ENCODE assay signal across 18 cellular contexts in genomic region chr11:102615894-102616432, GRCh38. TPM values are rescaled to one million over a fixed set of nuclear protein-coding genes. Genes with fewer than 3 reads are reported as not detected.
"Had no signal": no experiment of that assay in that cellular context is flagged by ENCODE, and none has a peak within 500 bp of the region (broad histone marks: within the 10 kb centered on the region; RNA-seq: fewer than 3 reads in every experiment).

No MANE protein-coding gene starts in this region.

- H3K27ac Mint-ChIP-seq: activated naive CD4-positive, alpha-beta T cell treated with anti-CD3 and anti-CD28 coated beads, Interleukin-2, amount 10 ng/mL, durations not matched to agents 7 days and 5 days; activated T-helper 2 cell treated with anti-CD3 and anti-CD28 coated beads, Interferon-gamma antibody, Interleukin-2, Interleukin-4, amounts not matched to agents 10 μg/mL and 5 μg/mL and 100 μg/mL, durations not matched to agents 14 hours and 24 hours and 36 hours; nephron progenitor cell; progenitor cell of endocrine pancreas had no signal

- H3K9me3 Mint-ChIP-seq: activated naive CD4-positive, alpha-beta T cell treated with anti-CD3 and anti-CD28 coated beads, Interleukin-2, amount 10 ng/mL, durations not matched to agents 7 days and 5 days; activated T-helper 2 cell treated with anti-CD3 and anti-CD28 coated beads, Interferon-gamma antibody, Interleukin-2, Interleukin-4, amounts not matched to agents 10 μg/mL and 5 μg/mL and 100 μg/mL, durations not matched to agents 14 hours and 24 hours and 36 hours; nephron progenitor cell had no signal

- FAIRE-seq: keratinocyte had no signal

- H3K4me2 ChIP-seq: hepatocyte had no signal

- H3K36me3 ChIP-seq: esophagus muscularis mucosa, right atrium auricular region had no signal

- H2AFZ ChIP-seq: hepatocyte had no signal

- H3K36me3 Mint-ChIP-seq: activated naive CD4-positive, alpha-beta T cell treated with anti-CD3 and anti-CD28 coated beads, Interleukin-2, amount 10 ng/mL, durations not matched to agents 7 days and 5 days had no signal

- DNase-seq: activated naive CD4-positive, alpha-beta T cell treated with anti-CD3 and anti-CD28 coated beads, Interleukin-2, amount 10 ng/mL, durations not matched to agents 7 days and 5 days; activated T-cell treated with anti-CD3 and anti-CD28 coated beads, Interleukin-2, amount 50 U/mL, for 1 hour; caudate nucleus; mesenchymal stem cell; nephron progenitor cell; stimulated activated CD4-positive, alpha-beta T cell treated with anti-CD3 and anti-CD28 coated beads, Interleukin-4, amount 100 ng/mL, for 1 hour; stimulated activated naive CD4-positive, alpha-beta T cell had no signal

- H3K27me3 ChIP-seq: esophagus muscularis mucosa, hepatocyte, right atrium auricular region had no signal

- H3K79me2 ChIP-seq: hepatocyte had no signal

- H3K27ac ChIP-seq: esophagus muscularis mucosa, hepatocyte, right atrium auricular region had no signal

- H3K4me1 ChIP-seq: esophagus muscularis mucosa, right atrium auricular region had no signal

- H3K9me3 ChIP-seq: esophagus muscularis mucosa, right atrium auricular region had no signal

- H3K4me3 ChIP-seq: esophagus muscularis mucosa, hepatocyte, right atrium auricular region had no signal

RNA-seq across cellular contexts. Expression of gene MMP20, which starts 9.2 kb away (rescaled TPM):
- total RNA-seq: activated T-helper 2 cell treated with anti-CD3 and anti-CD28 coated beads, Interferon-gamma antibody, Interleukin-2, Interleukin-4, amounts not matched to agents 10 μg/mL and 5 μg/mL and 100 μg/mL, durations not matched to agents 14 hours and 24 hours and 36 hours; esophagus muscularis mucosa; glomerular endothelial cell; hepatocyte; left lobe of liver; omental fat pad; progenitor cell of endocrine pancreas; right atrium auricular region; skeletal muscle tissue; T-helper 2 cell treated with Interferon-gamma antibody and Interleukin-4, amounts not matched to agents 100 ng/mL and 5 ng/mL, for 36 hours had no signal
- polyA plus RNA-seq: hepatocyte, keratinocyte had no signal
